In the genomic region with DNA sequence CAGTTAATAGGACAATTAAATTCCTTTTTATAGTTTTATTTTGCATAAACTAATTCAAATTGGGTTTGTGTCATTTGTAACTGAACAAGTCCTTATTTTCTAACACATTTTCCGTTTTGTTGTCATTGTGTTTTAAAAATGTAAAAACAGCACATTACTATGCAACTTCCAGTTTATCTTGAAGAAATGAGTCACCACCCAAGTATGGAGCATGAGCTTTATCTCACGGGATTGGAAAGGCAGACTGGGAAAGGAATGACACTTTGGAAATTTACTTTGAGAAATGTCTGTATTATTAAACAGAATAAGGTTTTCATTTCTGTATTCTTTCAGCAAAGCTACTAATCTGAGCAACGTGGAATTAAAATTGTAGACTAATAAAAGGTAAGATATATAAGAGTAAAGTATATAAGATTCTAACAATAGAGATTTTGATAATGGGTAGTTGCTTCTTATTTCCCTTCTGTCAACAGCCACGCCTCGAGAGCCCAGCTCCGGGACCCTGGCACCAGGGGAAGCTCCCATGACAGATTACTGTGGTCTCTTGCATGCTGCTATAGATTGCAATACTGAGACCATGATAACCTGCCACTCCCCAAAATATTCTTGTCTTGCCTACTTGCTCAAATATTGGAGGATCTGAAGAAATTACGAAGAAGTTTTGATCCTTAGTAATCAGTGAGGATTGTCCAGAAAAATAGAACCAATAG, we compare ENCODE assay signal across 12 cellular contexts.
DNase-seq lines count a peak whose midpoint lies in the region; TF ChIP-seq lines count a peak whose summit lies in the region.
"Had no signal": no experiment of that assay in that cellular context is flagged by ENCODE, and none has a peak within 500 bp of the region (broad histone marks: within the 10 kb centered on the region; RNA-seq: fewer than 3 reads in every experiment).

No MANE protein-coding gene starts in this region.

- peak overlapping the region; percentile 4 for H3K4me3 ChIP-seq in SJSA1
- peak overlapping the region; percentile 31 for H3K4me3 ChIP-seq in fibroblast of pulmonary artery (replicated peaks; ENCODE audit: low read depth, low read length)
- no peak overlapping the region for H3K4me3 ChIP-seq in skeletal muscle cell (ENCODE audit: low read depth, low read length)
- no peak overlapping the region for H3K4me3 ChIP-seq in neural progenitor cell
- H3K4me3 ChIP-seq: HAP-1, MG63 had no signal

- H3K79me2 ChIP-seq in neural progenitor cell (ENCODE audit: low read depth) = no peaks in the 10 kb centered on the region

- no peaks in the 10 kb centered on the region for H3K36me3 Mint-ChIP-seq in neural progenitor cell
- H3K36me3 Mint-ChIP-seq: type B pancreatic cell had no signal

- peak; percentile 26 for DNase-seq in GM04504 (ENCODE audit: low read depth)
- DNase-seq in SJSA1 (ENCODE audit: low read depth in 1 of 2, low spot score in 2 of 2) = peak; percentile 53 to 83
- peak; percentile 89 for DNase-seq in fibroblast of pulmonary artery (ENCODE audit: low read depth)
- DNase-seq in skeletal muscle cell (ENCODE audit: low read depth) = peak; percentile 32
- DNase-seq in GM20000 (ENCODE audit: low spot score) = no peak
- DNase-seq in neural progenitor cell (ENCODE audit: low spot score) = no peak
- DNase-seq in NCI-H1694 (lab: John Stamatoyannopoulos, UW) = no peak
- DNase-seq: activated B cell treated with CpG ODN at 0.5 μM for 24 hours, MG63, occipital lobe had no signal

- TF ChIP-seq CTCF in fibroblast of pulmonary artery (IDR thresholded peaks at IDR 0.05; ENCODE audit: low read length, missing control alignments) (no peak), GM20000 (IDR thresholded peaks at IDR 0.05; ENCODE audit: extremely low read depth, missing control alignments) (no peak), neural progenitor cell (IDR thresholded peaks at IDR 0.05) (no peak)

- no peak overlapping the region for H3K4me3 Mint-ChIP-seq in neural progenitor cell
- H3K4me3 Mint-ChIP-seq: activated B cell treated with CpG ODN at 0.5 μM for 24 hours, type B pancreatic cell had no signal

- no peak overlapping the region for H3K4me2 ChIP-seq in neural progenitor cell

- H3K4me1 ChIP-seq in SJSA1 (replicated peaks) = peaks cover 30% of the 10 kb centered on the region
- no peaks in the 10 kb centered on the region for H3K4me1 ChIP-seq in neural progenitor cell
- H3K4me1 ChIP-seq: HAP-1 had no signal

- no peaks in the 10 kb centered on the region for H4K20me1 ChIP-seq in neural progenitor cell (ENCODE audit: low read depth)

- H2AFZ ChIP-seq in neural progenitor cell (replicated peaks) = no peak overlapping the region

- no peaks in the 10 kb centered on the region for H3K9me3 Mint-ChIP-seq in neural progenitor cell
- H3K9me3 Mint-ChIP-seq: activated B cell treated with CpG ODN at 0.5 μM for 24 hours, type B pancreatic cell had no signal

- no peaks in the 10 kb centered on the region for H3K9me3 ChIP-seq in SJSA1 (replicated peaks)
- H3K9me3 ChIP-seq in neural progenitor cell (ENCODE audit: low read depth) = no peaks in the 10 kb centered on the region
- H3K9me3 ChIP-seq: HAP-1, MG63 had no signal

- H3K27ac ChIP-seq in SJSA1 (peak overlapping the region; percentile 79), neural progenitor cell (no peak overlapping the region)

- H3F3A ChIP-seq in neural progenitor cell (ENCODE audit: low read depth) = no peaks in the 10 kb centered on the region

- no peak overlapping the region for H3K9ac ChIP-seq in neural progenitor cell

- H3K27me3 ChIP-seq in SJSA1 (replicated peaks) (no peaks in the 10 kb centered on the region), neural progenitor cell (no peaks in the 10 kb centered on the region)
- H3K27me3 ChIP-seq: MG63 had no signal

- H3K36me3 ChIP-seq in SJSA1 = no peaks in the 10 kb centered on the region
- H3K36me3 ChIP-seq in neural progenitor cell = no peaks in the 10 kb centered on the region
- H3K36me3 ChIP-seq: HAP-1, MG63 had no signal

- H3K27ac Mint-ChIP-seq in neural progenitor cell = no peak overlapping the region
- H3K27ac Mint-ChIP-seq: activated B cell treated with CpG ODN at 0.5 μM for 24 hours, type B pancreatic cell had no signal

- no peaks in the 10 kb centered on the region for H3K27me3 Mint-ChIP-seq in neural progenitor cell (ENCODE audit: insufficient read depth, low read depth)
- H3K27me3 Mint-ChIP-seq: type B pancreatic cell had no signal

- no peaks in the 10 kb centered on the region for H3K4me1 Mint-ChIP-seq in neural progenitor cell
- H3K4me1 Mint-ChIP-seq: activated B cell treated with CpG ODN at 0.5 μM for 24 hours had no signal

Comparison
In these comparisons a context has a peak if more than half of its experiments do, and no peak if none do; other contexts are left out.
1. DNase-seq: peak in GM04504 (single experiment), SJSA1 (2 of 2), fibroblast of pulmonary artery (single experiment) and skeletal muscle cell (single experiment); none in GM20000 (single experiment), neural progenitor cell (single experiment) and NCI-H1694 (single experiment).
2. H3K4me3 ChIP-seq: peak in SJSA1 (single experiment) and fibroblast of pulmonary artery (single experiment); none in skeletal muscle cell (single experiment) and neural progenitor cell (single experiment).